15 cellular contexts compared by ENCODE assay signal in genomic region chr2:218615868-218616315, GRCh38.
"Had no signal": no experiment of that assay in that cellular context is flagged by ENCODE, and none has a peak within 500 bp of the region (broad histone marks: within the 10 kb centered on the region; RNA-seq: fewer than 3 reads in every experiment).

No MANE protein-coding gene starts in this region.

- H3K27ac ChIP-seq: ascending aorta, thyroid gland, WERI-Rb-1 had no signal

- ATAC-seq: activated T-cell treated with anti-CD3 and anti-CD28 coated beads, Interleukin-2, amount 50 U/mL, for 72 hours; stimulated activated naive B cell treated with anti-CD40 and anti-IgM and Interleukin-4, amounts not matched to agents 10 μg/mL and 1 μg/mL and 100 μg/mL, for 72 hours had no signal

- H3K4me1 ChIP-seq: ascending aorta, prostate gland, thyroid gland had no signal

- H3K36me3 ChIP-seq: ascending aorta, prostate gland, thyroid gland, WERI-Rb-1 had no signal

- H3K9me3 ChIP-seq: ascending aorta, prostate gland, thyroid gland had no signal

- H3K4me3 ChIP-seq: ascending aorta, prostate gland, thyroid gland had no signal

- H3K27me3 ChIP-seq: ascending aorta, thyroid gland had no signal

- DNase-seq: activated CD4-positive, alpha-beta T cell treated with anti-CD3 and anti-CD28 coated beads for 1 hour; activated effector memory CD4-positive, alpha-beta T cell treated with anti-CD3 and anti-CD28 coated beads, Interleukin-2, amount 50 U/mL, for 16 hours; activated T-cell treated with anti-CD3 and anti-CD28 coated beads, Interleukin-2, amount 50 U/mL, for 72 hours; cortex of kidney; erythroblast; hippocampal formation; mammary epithelial cell; midbrain; stimulated activated naive B cell treated with anti-CD40 and anti-IgM and Interleukin-4, amounts not matched to agents 10 μg/mL and 1 μg/mL and 100 μg/mL, for 72 hours; SW 1271; T-helper 2 cell; thyroid gland; WERI-Rb-1 had no signal
